Comparison of ENCODE assay signal across 1 cellular context in genomic region chr18:58378980-58379379, GRCh38.
TF ChIP-seq lines count a peak whose summit lies in the region.

No MANE protein-coding gene starts in this region.

TF ChIP-seq in HepG2, 621 proteins besides CTCF, POLR2A, EP300 and RAD21 (continued from another document):
- TF ChIP-seq ZNF276 (CRISPR knock-in tag; IDR thresholded peaks at IDR 0.05; ENCODE audit: low read depth) (no peak), MXD3 (CRISPR knock-in tag; IDR thresholded peaks at IDR 0.05) (no peak), HNRNPK (IDR thresholded peaks at IDR 0.05; ENCODE audit: low read depth, low read length, poor library complexity, severe bottlenecking) (no peak)
